Comparison of ENCODE assay signal across 14 cellular contexts in the genomic region with DNA sequence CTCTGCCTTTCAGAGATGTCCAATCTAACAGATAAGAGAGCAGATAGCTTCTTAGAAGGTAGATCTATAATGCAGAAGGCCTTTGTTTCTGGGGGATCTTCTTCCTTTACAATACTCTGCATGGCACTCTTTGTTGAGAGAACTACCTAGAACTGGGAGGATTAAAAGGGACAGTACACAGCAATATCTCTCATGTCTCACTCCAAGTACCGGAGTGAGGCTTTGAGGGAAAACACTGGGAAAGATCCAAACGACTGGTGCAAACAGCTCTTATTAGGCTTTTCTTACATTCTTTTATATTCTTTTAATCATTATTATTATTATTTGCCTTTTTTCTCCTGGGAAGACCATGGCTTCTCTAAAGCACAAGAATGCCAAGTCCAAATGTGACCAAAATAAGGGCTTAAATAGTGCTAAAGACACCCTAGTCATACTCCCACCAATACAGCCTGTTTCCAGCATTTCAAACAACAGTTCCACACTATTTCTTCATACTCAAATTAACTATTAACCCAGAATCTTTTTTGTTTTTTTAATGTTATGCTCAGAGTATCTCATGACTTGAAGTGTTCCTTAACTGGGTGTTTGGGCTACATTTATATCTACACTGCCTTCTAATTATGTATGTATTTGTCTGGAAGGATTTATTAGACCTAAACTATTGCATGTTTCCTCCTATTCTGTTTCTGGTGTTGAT.
"Had no signal": no experiment of that assay in that cellular context is flagged by ENCODE, and none has a peak within 500 bp of the region (broad histone marks: within the 10 kb centered on the region; RNA-seq: fewer than 3 reads in every experiment).

No MANE protein-coding gene starts in this region.

- H3K27ac Mint-ChIP-seq: activated B cell treated with CpG ODN at 0.5 μM for 24 hours; activated naive CD8-positive, alpha-beta T cell treated with anti-CD3 and anti-CD28 coated beads, Interleukin-2, amount 10 ng/mL, durations not matched to agents 7 days and 5 days; endodermal cell; neural progenitor cell; T-cell had no signal

- H3K4me3 ChIP-seq: breast epithelium, hepatocyte, neural progenitor cell, pancreas, tibial artery, uterus had no signal

- H3K36me3 ChIP-seq: breast epithelium, pancreas, uterus had no signal

- H3K4me2 ChIP-seq: hepatocyte, neural progenitor cell had no signal

- H3K27me3 ChIP-seq: breast epithelium, hepatocyte, neural progenitor cell, pancreas, tibial artery, uterus had no signal

- H3K79me2 ChIP-seq: hepatocyte had no signal

- DNase-seq: activated B cell treated with CpG ODN at 0.5 μM for 24 hours; activated naive CD8-positive, alpha-beta T cell treated with anti-CD3 and anti-CD28 coated beads, Interleukin-2, amount 10 ng/mL, durations not matched to agents 7 days and 5 days; aorta; endodermal cell; kidney; pancreas; stimulated activated CD4-positive, alpha-beta T cell treated with anti-CD3 and anti-CD28 coated beads, Interleukin-15, amount 100 ng/mL, for 24 hours; stimulated activated CD4-positive, alpha-beta T cell treated with anti-CD3 and anti-CD28 coated beads, Interleukin-4, amount 100 ng/mL, for 24 hours; T-cell; tibial artery; uterus had no signal

- H3K9ac ChIP-seq: neural progenitor cell had no signal

- H3K27ac ChIP-seq: breast epithelium, hepatocyte, neural progenitor cell, pancreas, tibial artery, uterus had no signal

- ATAC-seq: pancreas, T-cell had no signal

- H3K4me3 Mint-ChIP-seq: activated B cell treated with CpG ODN at 0.5 μM for 24 hours; activated naive CD8-positive, alpha-beta T cell treated with anti-CD3 and anti-CD28 coated beads, Interleukin-2, amount 10 ng/mL, durations not matched to agents 7 days and 5 days; endodermal cell; neural progenitor cell; T-cell had no signal

- H3K27me3 Mint-ChIP-seq: activated B cell treated with CpG ODN at 0.5 μM for 24 hours; activated naive CD8-positive, alpha-beta T cell treated with anti-CD3 and anti-CD28 coated beads, Interleukin-2, amount 10 ng/mL, durations not matched to agents 7 days and 5 days; T-cell had no signal

- H3K9me3 ChIP-seq: pancreas had no signal

- H3K4me1 ChIP-seq: breast epithelium, neural progenitor cell, pancreas, tibial artery, uterus had no signal

- H2AFZ ChIP-seq: hepatocyte, neural progenitor cell had no signal
